23 cellular contexts compared by ENCODE assay signal in the genomic region with DNA sequence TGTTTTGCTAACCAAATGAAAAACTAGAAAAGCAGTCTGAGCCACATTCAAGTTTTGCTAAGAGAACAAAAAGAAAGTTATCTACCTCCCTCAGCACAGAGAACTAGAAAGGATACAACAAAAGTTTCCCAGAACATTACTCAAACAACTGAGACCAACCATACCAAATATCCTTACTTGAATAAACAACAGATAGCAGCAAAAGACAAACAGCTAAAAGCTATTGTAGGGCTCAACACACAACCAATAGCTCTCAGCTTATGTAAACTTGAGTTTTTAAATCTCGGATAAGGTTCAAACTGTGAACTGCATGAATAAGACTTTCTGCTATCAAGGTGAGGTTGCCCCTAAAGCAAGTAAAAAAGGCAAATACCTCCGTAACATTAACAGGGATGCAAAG. TPM values are rescaled to one million over a fixed set of nuclear protein-coding genes. Genes with fewer than 3 reads are reported as not detected.
DNase-seq lines count a peak whose midpoint lies in the region; ATAC-seq and TF ChIP-seq lines count a peak whose summit lies in the region.
"Had no signal": no experiment of that assay in that cellular context is flagged by ENCODE, and none has a peak within 500 bp of the region (broad histone marks: within the 10 kb centered on the region; RNA-seq: fewer than 3 reads in every experiment).

No MANE protein-coding gene starts in this region.

- peaks cover 81% of the 10 kb centered on the region for H3K4me1 ChIP-seq in left ventricle myocardium inferior
- H3K4me1 ChIP-seq in right cardiac atrium (ENCODE audit: control insufficient read depth, insufficient read depth, low read length) = peaks cover 6% of the 10 kb centered on the region
- H3K4me1 ChIP-seq in endodermal cell (ENCODE audit: control insufficient read depth, insufficient read depth, low read length) = peaks cover 20% of the 10 kb centered on the region
- no peaks in the 10 kb centered on the region for H3K4me1 ChIP-seq in urinary bladder (ENCODE audit: insufficient read depth)

- peaks cover 46% of the 10 kb centered on the region for H3K4me1 Mint-ChIP-seq in endodermal cell
- H3K4me1 Mint-ChIP-seq in progenitor cell of endocrine pancreas (ENCODE audit: low read depth) = peaks cover 51% of the 10 kb centered on the region
- peaks cover 12% of the 10 kb centered on the region for H3K4me1 Mint-ChIP-seq in activated T-cell treated with anti-CD3 and anti-CD28 coated beads, Interleukin-2, amount 50 U/mL, for 4 hours (ENCODE audit: low read depth)

- no peak overlapping the region for H3K27ac Mint-ChIP-seq in endodermal cell
- peak overlapping the region; percentile 29 for H3K27ac Mint-ChIP-seq in progenitor cell of endocrine pancreas
- H3K27ac Mint-ChIP-seq: B cell; CD8-positive, alpha-beta T cell; GM23338; H9 had no signal

- no peak overlapping the region for H3K9ac ChIP-seq in endodermal cell (ENCODE audit: extremely low read depth, low read length, poor library complexity, severe bottlenecking)
- H3K9ac ChIP-seq: BLaER1 had no signal

- H3K9me3 ChIP-seq in left ventricle myocardium inferior (replicated peaks) = no peaks in the 10 kb centered on the region
- no peaks in the 10 kb centered on the region for H3K9me3 ChIP-seq in right cardiac atrium (ENCODE audit: control insufficient read depth, low read length)
- H3K9me3 ChIP-seq in endodermal cell (ENCODE audit: control insufficient read depth, low read length) = no peaks in the 10 kb centered on the region
- H3K9me3 ChIP-seq: BLaER1, Caco-2 had no signal

- H3K4me3 ChIP-seq in left ventricle myocardium inferior (no peak overlapping the region), right cardiac atrium (ENCODE audit: low read length) (no peak overlapping the region), endodermal cell (ENCODE audit: low read length) (no peak overlapping the region), urinary bladder (ENCODE audit: low read depth, low read length) (no peak overlapping the region)
- H3K4me3 ChIP-seq: BLaER1, GM12878, GM23338 had no signal

- no peaks in the 10 kb centered on the region for H3K36me3 Mint-ChIP-seq in endodermal cell (ENCODE audit: low read depth)
- peaks cover 4% of the 10 kb centered on the region for H3K36me3 Mint-ChIP-seq in progenitor cell of endocrine pancreas (ENCODE audit: insufficient read depth)
- no peaks in the 10 kb centered on the region for H3K36me3 Mint-ChIP-seq in activated T-cell treated with anti-CD3 and anti-CD28 coated beads, Interleukin-2, amount 50 U/mL, for 4 hours (ENCODE audit: insufficient read depth)
- H3K36me3 Mint-ChIP-seq: CD4-positive, CD25-positive, alpha-beta regulatory T cell; CD8-positive, alpha-beta T cell had no signal

- H3K27ac ChIP-seq in left ventricle myocardium inferior (replicated peaks) = peak overlapping the region; percentile 10
- H3K27ac ChIP-seq in right cardiac atrium (ENCODE audit: low read length) = no peak overlapping the region
- H3K27ac ChIP-seq in endodermal cell (ENCODE audit: low read depth, low read length) = no peak overlapping the region
- peak overlapping the region; percentile 16 for H3K27ac ChIP-seq in urinary bladder (ENCODE audit: low read depth)
- H3K27ac ChIP-seq: 22Rv1, BLaER1, C4-2B had no signal

- H3K36me3 ChIP-seq in left ventricle myocardium inferior = peaks cover 4% of the 10 kb centered on the region
- no peaks in the 10 kb centered on the region for H3K36me3 ChIP-seq in endodermal cell (ENCODE audit: control insufficient read depth, insufficient read depth, low read length)
- peaks cover 2% of the 10 kb centered on the region for H3K36me3 ChIP-seq in urinary bladder (ENCODE audit: insufficient read depth)
- H3K36me3 ChIP-seq: BLaER1 had no signal

- intact Hi-C loops in left ventricle myocardium inferior (cut with micrococcal nuclease) = no loop called here
- intact Hi-C loops in right cardiac atrium (cut with DNase I) = loop anchor here in 2 of 4 donors (10.0 kb wide), 3 partner anchors 71 to 231 kb away; no protein-coding TSS in a partner anchor

- ATAC-seq in right cardiac atrium = no peak
- ATAC-seq in activated T-cell treated with anti-CD3 and anti-CD28 coated beads, Interleukin-2, amount 50 U/mL, for 4 hours = no peak
- ATAC-seq: CD8-positive, alpha-beta T cell; GM12878; GM23338; HCT116 had no signal

- peaks cover 82% of the 10 kb centered on the region for H3K27me3 Mint-ChIP-seq in endodermal cell (ENCODE audit: insufficient read depth)
- peaks cover 4% of the 10 kb centered on the region for H3K27me3 Mint-ChIP-seq in progenitor cell of endocrine pancreas
- peaks cover 42% of the 10 kb centered on the region for H3K27me3 Mint-ChIP-seq in activated T-cell treated with anti-CD3 and anti-CD28 coated beads, Interleukin-2, amount 50 U/mL, for 4 hours (ENCODE audit: low read depth)

- H3K4me3 Mint-ChIP-seq in endodermal cell (peak overlapping the region; percentile 9), progenitor cell of endocrine pancreas (ENCODE audit: low read depth) (peak overlapping the region; percentile 36)
- H3K4me3 Mint-ChIP-seq in activated T-cell treated with anti-CD3 and anti-CD28 coated beads, Interleukin-2, amount 50 U/mL, for 4 hours = no peak overlapping the region
- H3K4me3 Mint-ChIP-seq: B cell; CD4-positive, CD25-positive, alpha-beta regulatory T cell; CD8-positive, alpha-beta T cell; GM23338; H9 had no signal

- no peak for DNase-seq in left ventricle myocardium inferior
- DNase-seq in right cardiac atrium = no peak
- DNase-seq in endodermal cell = no peak
- DNase-seq in progenitor cell of endocrine pancreas (ENCODE audit: low spot score, unreplicated experiment) = no peak
- no peak for DNase-seq in DMS153 (lab: John Stamatoyannopoulos, UW)
- DNase-seq in NCI-H1436 (lab: John Stamatoyannopoulos, UW) = no peak
- no peak for DNase-seq in activated T-cell treated with anti-CD3 and anti-CD28 coated beads, Interleukin-2, amount 50 U/mL, for 4 hours
- DNase-seq: Caco-2; CD4-positive, CD25-positive, alpha-beta regulatory T cell; CD8-positive, alpha-beta T cell; DMS79; EL; GDM1; H9 had no signal

- WGBS in right cardiac atrium = 87% methylated on average over 2 of the region's 2 CpGs
- WGBS in endodermal cell (ENCODE audit: insufficient coverage in 1 of 2, insufficient read length in 1 of 2), 2 experiments = 62 to 71% methylated on average over 1 to 2 of the region's 2 CpGs
- 82% methylated on average over 2 of the region's 2 CpGs for WGBS in urinary bladder

- H3K27me3 ChIP-seq in left ventricle myocardium inferior (ENCODE audit: low read depth) (no peaks in the 10 kb centered on the region), right cardiac atrium (ENCODE audit: control insufficient read depth, insufficient read depth) (no peaks in the 10 kb centered on the region), endodermal cell (ENCODE audit: control insufficient read depth, insufficient read depth, low read length, poor library complexity, severe bottlenecking) (peaks cover 74% of the 10 kb centered on the region)

- H3K9me3 Mint-ChIP-seq in endodermal cell = no peaks in the 10 kb centered on the region
- H3K9me3 Mint-ChIP-seq in progenitor cell of endocrine pancreas (ENCODE audit: low read depth) = no peaks in the 10 kb centered on the region
- H3K9me3 Mint-ChIP-seq in activated T-cell treated with anti-CD3 and anti-CD28 coated beads, Interleukin-2, amount 50 U/mL, for 4 hours = no peaks in the 10 kb centered on the region
- H3K9me3 Mint-ChIP-seq: CD8-positive, alpha-beta T cell; GM23338; H9 had no signal

- no peak for TF ChIP-seq CTCF in left ventricle myocardium inferior (IDR thresholded peaks at IDR 0.05; ENCODE audit: borderline replicate concordance)
- no peak for TF ChIP-seq CTCF in endodermal cell (conservative IDR thresholded peaks at IDR 0.05)
- TF ChIP-seq CTCF in progenitor cell of endocrine pancreas (IDR thresholded peaks at IDR 0.05; ENCODE audit: unreplicated experiment) = no peak

RNA-seq across cellular contexts. Expression of a gene that starts 3.5 kb away (rescaled TPM):
- total RNA-seq in left ventricle myocardium inferior (17.8 TPM), right cardiac atrium (10 to 100 TPM; 24.9 to 43.7 (median 27.3) TPM), endodermal cell (1 to 10 TPM; 7.7 to 9.9 TPM), progenitor cell of endocrine pancreas (34.2 and 37.7 TPM in 2 replicates), urinary bladder (49.4 TPM)
- polyA plus RNA-seq in right cardiac atrium (9.2 TPM), urinary bladder (5.0 TPM)
- 10.8 TPM for polyA plus RNA-seq in endodermal cell (2013, experiment 1 of 2)
- polyA plus RNA-seq in endodermal cell (2013, experiment 2 of 2) = 10.9 TPM
- under 1 TPM; 0.10 to 0.35 (median 0.16) TPM for total RNA-seq in activated T-cell treated with anti-CD3 and anti-CD28 coated beads, Interleukin-2, amount 50 U/mL, for 4 hours
- total RNA-seq: CD4-positive, CD25-positive, alpha-beta regulatory T cell had no signal
- polyA plus RNA-seq: AG04450 had no signal

Comparison
In these comparisons a context has a peak if more than half of its experiments do, and no peak if none do; other contexts are left out.
1. H3K27ac ChIP-seq: peak in left ventricle myocardium inferior (single experiment) and urinary bladder (single experiment); none in right cardiac atrium (single experiment) and endodermal cell (single experiment).
2. RNA of a gene that starts 3.5 kb away (total RNA-seq): 49.4 TPM in urinary bladder (single experiment), 34.2 to 37.7 TPM in progenitor cell of endocrine pancreas, 24.9 to 43.7 TPM in right cardiac atrium, 17.8 TPM in left ventricle myocardium inferior (single experiment) and 7.7 to 9.9 TPM in endodermal cell; 0.10 to 0.35 TPM in activated T-cell treated with anti-CD3 and anti-CD28 coated beads, Interleukin-2, amount 50 U/mL, for 4 hours; every median in the first group is over 4 times any median in the second.